ENCODE assay signal across 16 cellular contexts in genomic region chr1:54805981-54806381, GRCh38. TPM values are rescaled to one million over a fixed set of nuclear protein-coding genes. Genes with fewer than 3 reads are reported as not detected.
A peak's percentile ranks its signal among the peaks of the same experiment; 100 is the strongest.
DNase-seq lines count a peak whose midpoint lies in the region; ATAC-seq and TF ChIP-seq lines count a peak whose summit lies in the region.
"Had no signal": no experiment of that assay in that cellular context is flagged by ENCODE, and none has a peak within 500 bp of the region (broad histone marks: within the 10 kb centered on the region; RNA-seq: fewer than 3 reads in every experiment).

No MANE protein-coding gene starts in this region.

- TF ChIP-seq CTCF in breast epithelium (IDR thresholded peaks at IDR 0.05) (no peak), MCF 10A (IDR thresholded peaks at IDR 0.05; ENCODE audit: unreplicated experiment) (no peak), endodermal cell (conservative IDR thresholded peaks at IDR 0.05) (no peak), natural killer cell (IDR thresholded peaks at IDR 0.05) (no peak)

- H3K27ac Mint-ChIP-seq in MCF 10A (ENCODE audit: low read depth, unreplicated experiment) = no peak overlapping the region
- no peak overlapping the region for H3K27ac Mint-ChIP-seq in endodermal cell
- peak overlapping the region; percentile 94 to 95 for H3K27ac Mint-ChIP-seq in natural killer cell

- no peaks in the 10 kb centered on the region for H3K36me3 Mint-ChIP-seq in MCF 10A (ENCODE audit: insufficient read depth, unreplicated experiment)
- no peaks in the 10 kb centered on the region for H3K36me3 Mint-ChIP-seq in endodermal cell (ENCODE audit: low read depth)
- no peaks in the 10 kb centered on the region for H3K36me3 Mint-ChIP-seq in natural killer cell

- no peaks in the 10 kb centered on the region for H3K9me3 ChIP-seq in breast epithelium
- H3K9me3 ChIP-seq in endodermal cell (ENCODE audit: control insufficient read depth, low read length) = no peaks in the 10 kb centered on the region
- H3K9me3 ChIP-seq: A549, Caco-2 had no signal

- no TSS peak for BruUV-seq in MCF 10A (replicated peaks; lab: Mats Ljungman, UMichigan)

- POLR2A ChIA-PET in MCF 10A (lab: Yijun Ruan, JAX) = no interaction called here

- peak overlapping the region in 2 of 3 donors; percentile 8 to 36 for H3K4me3 ChIP-seq in breast epithelium
- no peak overlapping the region for H3K4me3 ChIP-seq in endodermal cell (ENCODE audit: low read length)
- H3K4me3 ChIP-seq: A549 had no signal

- no peak for TF ChIP-seq POLR2A in breast epithelium (IDR thresholded peaks at IDR 0.05)

- no peaks in the 10 kb centered on the region for H3K4me1 ChIP-seq in breast epithelium
- H3K4me1 ChIP-seq in endodermal cell (ENCODE audit: control insufficient read depth, insufficient read depth, low read length) = no peaks in the 10 kb centered on the region

- H3K4me1 Mint-ChIP-seq in MCF 10A (ENCODE audit: insufficient read depth, unreplicated experiment) (peaks cover 17% of the 10 kb centered on the region), endodermal cell (no peaks in the 10 kb centered on the region), natural killer cell (peaks cover 78 to 89% of the 10 kb centered on the region in 2 donors)

- 93 to 95% methylated on average over 20 to 35 of the region's 35 CpGs for WGBS in endodermal cell (ENCODE audit: insufficient coverage in 1 of 2, insufficient read length in 1 of 2), 2 experiments

- no peak overlapping the region for H3K27ac ChIP-seq in breast epithelium
- no peak overlapping the region for H3K27ac ChIP-seq in endodermal cell (ENCODE audit: low read depth, low read length)
- H3K27ac ChIP-seq: A549 had no signal

- CTCF ChIA-PET in MCF 10A (lab: Yijun Ruan, JAX) = interaction anchor here (1.0 to 1.7 kb wide), 3 partner anchors 43 to 139 kb away, joined by 3 to 8 read pairs (median 4); no protein-coding TSS in a partner anchor

- H3K27me3 Mint-ChIP-seq in MCF 10A (ENCODE audit: insufficient read depth, unreplicated experiment) (no peaks in the 10 kb centered on the region), endodermal cell (ENCODE audit: insufficient read depth) (peaks cover 24% of the 10 kb centered on the region), natural killer cell (ENCODE audit: low read depth in 2 of 2) (no peaks in the 10 kb centered on the region)

- intact Hi-C loops in breast epithelium (cut with DNase I; ENCODE audit: low total_unique reads) (loop anchor here (5.0 to 10.0 kb wide), 2 partner anchors 134 to 401 kb away; partner anchors contain the start of gene SSBP3), MCF 10A (cut with micrococcal nuclease) (no loop called here), natural killer cell (cut with micrococcal nuclease) (loop anchor here (2.0 to 5.0 kb wide), 3 partner anchors 39 to 399 kb away; partner anchors contain the start of gene SSBP3)

- H3K4me3 Mint-ChIP-seq in MCF 10A (ENCODE audit: unreplicated experiment) = no peak overlapping the region
- H3K4me3 Mint-ChIP-seq in endodermal cell = no peak overlapping the region
- H3K4me3 Mint-ChIP-seq in natural killer cell = no peak overlapping the region

- H3K9me3 Mint-ChIP-seq in MCF 10A (ENCODE audit: unreplicated experiment) (no peaks in the 10 kb centered on the region), endodermal cell (no peaks in the 10 kb centered on the region), natural killer cell (no peaks in the 10 kb centered on the region)

- DNase-seq in breast epithelium (ENCODE audit: low spot score in 2 of 2) (no peak), MCF 10A (ENCODE audit: unreplicated experiment) (no peak), endodermal cell (peak; percentile 34), natural killer cell (no peak), AG20443 (ENCODE audit: low spot score) (no peak), NCI-H1436 (lab: John Stamatoyannopoulos, UW) (no peak)
- DNase-seq: Caco-2, DMS53, H7, NCI-H1048, NCI-H2107, NCI-H226, NCI-H526 had no signal

- no peak for ATAC-seq in natural killer cell
- no peak for ATAC-seq in HG02884 (IDR thresholded peaks at IDR 0.05; ENCODE audit: unreplicated experiment)
- ATAC-seq: A549 had no signal

- H3K27me3 ChIP-seq in breast epithelium = no peaks in the 10 kb centered on the region
- peaks cover 15% of the 10 kb centered on the region for H3K27me3 ChIP-seq in endodermal cell (ENCODE audit: control insufficient read depth, insufficient read depth, low read length, poor library complexity, severe bottlenecking)

- no peaks in the 10 kb centered on the region for H3K36me3 ChIP-seq in breast epithelium
- H3K36me3 ChIP-seq in endodermal cell (ENCODE audit: control insufficient read depth, insufficient read depth, low read length) = no peaks in the 10 kb centered on the region

- no peak overlapping the region for H3K9ac ChIP-seq in endodermal cell (ENCODE audit: extremely low read depth, low read length, poor library complexity, severe bottlenecking)

RNA-seq across cellular contexts. Expression of gene TTC22, which starts 4.9 kb away (rescaled TPM):
- total RNA-seq in breast epithelium = 10 to 100 TPM in 1 of 3 donors, 1 to 10 TPM in 1, under 1 TPM in 1; 0.32 to 15.8 (median 7.9) TPM
- 3.0 and 3.1 TPM in 2 replicates for total RNA-seq in MCF 10A (2022)
- under 1 TPM; 0.44 to 0.53 TPM for total RNA-seq in endodermal cell
- polyA plus RNA-seq in endodermal cell (2013, experiment 1 of 2) = 0.11 TPM
- not detected for polyA plus RNA-seq in endodermal cell (2013, experiment 2 of 2)
- total RNA-seq in natural killer cell = 10 to 100 TPM; 17.8 to 30.8 (median 26.5) TPM
- total RNA-seq: OCI-LY7 had no signal
- polyA plus RNA-seq: A549 had no signal

RNA-seq across cellular contexts. Expression of gene PARS2, which starts 41.7 kb away (rescaled TPM):
- total RNA-seq in breast epithelium (1 to 10 TPM; 2.2 to 7.8 (median 4.3) TPM), MCF 10A (2022) (4.7 and 5.4 TPM in 2 replicates), endodermal cell (1 to 10 TPM; 8.9 to 9.1 TPM), natural killer cell (1 to 10 TPM in 1 of 3 donors, under 1 TPM in 2; 0.95 to 1.4 (median 0.96) TPM)
- 8.7 TPM for polyA plus RNA-seq in endodermal cell (2013, experiment 1 of 2)
- polyA plus RNA-seq in endodermal cell (2013, experiment 2 of 2) = 7.0 TPM

Comparison
In these comparisons a context has a peak if more than half of its experiments do, and no peak if none do; other contexts are left out.
1. H3K27ac Mint-ChIP-seq: peak in natural killer cell (2 of 2); none in MCF 10A (single experiment) and endodermal cell (single experiment).